ENCODE assay signal across 8 cellular contexts in the genomic region with DNA sequence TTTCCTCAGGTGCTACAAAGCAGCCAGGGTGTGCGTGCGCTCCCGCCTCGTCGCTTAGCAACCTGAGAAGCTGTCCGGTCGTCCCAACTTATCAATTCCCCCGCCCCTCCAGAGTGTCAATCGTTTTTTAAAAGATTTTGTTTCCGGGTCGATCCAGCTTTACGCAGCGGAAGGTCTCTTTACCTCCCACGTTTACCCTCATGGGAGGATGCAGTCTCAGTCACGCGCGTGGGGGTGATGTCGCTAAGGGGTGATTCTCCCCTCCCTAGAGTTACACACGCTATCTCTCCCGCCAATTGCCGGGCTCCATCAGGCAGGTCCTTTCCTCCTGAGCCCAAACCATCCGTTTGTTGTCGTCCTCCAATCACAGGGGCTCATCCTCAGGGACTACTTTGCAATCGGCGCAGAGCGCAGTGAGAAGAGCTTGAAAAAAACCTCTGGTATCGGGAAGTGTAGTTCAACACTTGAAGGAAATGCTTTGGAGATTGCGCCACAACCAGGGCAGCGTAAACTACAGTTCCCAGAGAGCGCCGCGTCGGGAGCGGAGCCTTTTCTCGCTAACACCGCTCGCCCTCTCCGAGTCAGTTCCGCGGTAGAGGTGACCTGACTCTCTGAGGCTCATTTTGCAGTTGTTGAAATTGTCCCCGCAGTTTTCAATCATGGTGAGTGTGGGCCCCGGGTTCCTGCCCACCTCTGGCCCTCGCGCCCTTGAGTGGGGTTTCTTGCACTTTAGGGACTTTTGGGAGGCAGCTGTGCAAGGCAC. TPM values are rescaled to one million over a fixed set of nuclear protein-coding genes. Genes with fewer than 3 reads are reported as not detected.
DNase-seq lines count a peak whose midpoint lies in the region; ATAC-seq, FAIRE-seq and TF ChIP-seq lines count a peak whose summit lies in the region.

Gene MDH1 (plus strand): TSS at position 579 of the 763 bp plus-strand sequence. CDS start 81 bp downstream, at position 660.
A gene with protein sequence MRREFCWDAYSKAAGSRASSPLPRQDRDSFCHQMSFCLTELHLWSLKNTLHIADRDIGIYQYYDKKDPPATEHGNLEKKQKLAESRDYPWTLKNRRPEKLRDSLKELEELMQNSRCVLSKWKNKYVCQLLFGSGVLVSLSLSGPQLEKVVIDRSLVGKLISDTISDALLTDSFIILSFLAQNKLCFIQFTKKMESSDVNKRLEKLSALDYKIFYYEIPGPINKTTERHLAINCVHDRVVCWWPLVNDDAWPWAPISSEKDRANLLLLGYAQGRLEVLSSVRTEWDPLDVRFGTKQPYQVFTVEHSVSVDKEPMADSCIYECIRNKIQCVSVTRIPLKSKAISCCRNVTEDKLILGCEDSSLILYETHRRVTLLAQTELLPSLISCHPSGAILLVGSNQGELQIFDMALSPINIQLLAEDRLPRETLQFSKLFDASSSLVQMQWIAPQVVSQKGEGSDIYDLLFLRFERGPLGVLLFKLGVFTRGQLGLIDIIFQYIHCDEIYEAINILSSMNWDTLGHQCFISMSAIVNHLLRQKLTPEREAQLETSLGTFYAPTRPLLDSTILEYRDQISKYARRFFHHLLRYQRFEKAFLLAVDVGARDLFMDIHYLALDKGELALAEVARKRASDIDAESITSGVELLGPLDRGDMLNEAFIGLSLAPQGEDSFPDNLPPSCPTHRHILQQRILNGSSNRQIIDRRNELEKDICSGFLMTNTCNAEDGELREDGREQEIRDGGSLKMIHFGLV (minus strand): TSS at position 93 of the 763 bp plus-strand sequence. CDS start 206 bp downstream, outside the sequence.

- H3K4me1 Mint-ChIP-seq in mesothelial cell of epicardium: peaks cover 40% of the 10 kb centered on the region

- H3K9ac ChIP-seq in OCI-LY1 (ENCODE audit: low read length): peak within 1 kb of the TSS; percentile 94
- peak within 1 kb of the TSS; percentile 66 for H3K9ac ChIP-seq in endothelial cell of umbilical vein (replicated peaks; ENCODE audit: extremely low read depth, insufficient read depth, low read length)

- intact Hi-C loops in endothelial cell of umbilical vein (cut with micrococcal nuclease): loop anchor here (2.0 to 5.0 kb wide), 3 partner anchors 252 to 801 kb away; partner anchors contain the start of gene UGP2

- H3K4me2 ChIP-seq in OCI-LY1 (ENCODE audit: low read length): peak within 1 kb of the TSS; percentile 82
- peak within 1 kb of the TSS; percentile 96 for H3K4me2 ChIP-seq in endothelial cell of umbilical vein (ENCODE audit: insufficient read depth, low read length)

- H3K4me3 ChIP-seq in OCI-LY1 (ENCODE audit: low read depth, low read length, poor library complexity, severe bottlenecking) (peak within 1 kb of the TSS; percentile 92), endothelial cell of umbilical vein (replicated peaks in 1 of 3; ENCODE audit: insufficient read depth in 1 of 3, low read depth in 1 of 3, low read length in 3 of 3) (peak within 1 kb of the TSS; percentile 62 to 89 (median 85))

- TF ChIP-seq POLR2A in endothelial cell of umbilical vein (IDR thresholded peaks at IDR 0.05; ENCODE audit: low read depth, low read length): peak; percentile 84

- DNase-seq in DMS 273 (lab: John Stamatoyannopoulos, UW; ENCODE audit: unreplicated experiment): peak; percentile 99
- DNase-seq in HuH-7 (ENCODE audit: low spot score): peak; percentile 78
- DNase-seq in activated T-cell treated with anti-CD3 and anti-CD28 coated beads for 1 hour (ENCODE audit: low read depth): peak; percentile 83
- peak; percentile 99 for DNase-seq in endothelial cell of umbilical vein (ENCODE audit: low read depth, low spot score)
- peak; percentile 77 to 88 for DNase-seq in mesothelial cell of epicardium (ENCODE audit: low spot score in 2 of 2, unreplicated experiment in 2 of 2)
- peak; percentile 82 to 94 for DNase-seq in stimulated activated CD8-positive, alpha-beta memory T cell treated with anti-CD3 and anti-CD28 coated beads, Interleukin-15, amount 100 ng/mL, for 4 hours (ENCODE audit: low read depth in 2 of 2)

- H3K9me2 ChIP-seq in OCI-LY1 (ENCODE audit: low read depth, low read length): no peaks in the 10 kb centered on the region

- dilution Hi-C loops in endothelial cell of umbilical vein (cut with MboI; ENCODE audit: extremely low pct_ligation_motif_present, low sequenced_read_pairs): no loop called here

- H3K9me3 Mint-ChIP-seq in mesothelial cell of epicardium: no peaks in the 10 kb centered on the region

- peak within 1 kb of the TSS; percentile 95 for H3K4me3 Mint-ChIP-seq in mesothelial cell of epicardium

- peaks cover 17% of the 10 kb centered on the region for H3F3A ChIP-seq in OCI-LY1 (ENCODE audit: insufficient read depth, low read length)

- peak within 1 kb of the TSS; percentile 3; the same call in 1 of the 2 replicates for H2AFZ ChIP-seq in OCI-LY1 (ENCODE audit: low read length)
- peak within 1 kb of the TSS; percentile 90 for H2AFZ ChIP-seq in endothelial cell of umbilical vein (ENCODE audit: low read depth, low read length)

- H3K27me3 Mint-ChIP-seq in mesothelial cell of epicardium (ENCODE audit: low read depth): no peaks in the 10 kb centered on the region

- FAIRE-seq in endothelial cell of umbilical vein (lab: Jason Lieb, UNC): peak; percentile 94

- POLR2A ChIA-PET in endothelial cell of umbilical vein (lab: Charles Lee): interaction anchor here (0.6 to 1.2 kb wide), 3 partner anchors 12 to 303 kb away, joined by 3 to 6 read pairs (median 3); partner anchors contain the start of gene UGP2

- H3K27me3 ChIP-seq in OCI-LY1 (ENCODE audit: insufficient read depth, low read length) (no peaks in the 10 kb centered on the region), endothelial cell of umbilical vein (ENCODE audit: control insufficient read depth in 2 of 2, insufficient read depth in 2 of 2, low read length in 2 of 2) (no peaks in the 10 kb centered on the region)

- H3K36me3 Mint-ChIP-seq in mesothelial cell of epicardium: no peaks in the 10 kb centered on the region

- CTCF ChIA-PET in endothelial cell of umbilical vein (lab: Charles Lee): interaction anchor here (0.7 to 2.2 kb wide), 6 partner anchors 10 to 272 kb away, joined by 3 to 12 read pairs (median 4); no protein-coding TSS in a partner anchor

- no peaks in the 10 kb centered on the region; the same call in 1 of the 2 replicates for H4K20me1 ChIP-seq in OCI-LY1 (ENCODE audit: insufficient read depth, low read length)
- no peaks in the 10 kb centered on the region for H4K20me1 ChIP-seq in endothelial cell of umbilical vein (replicated peaks; ENCODE audit: control insufficient read depth, extremely low read depth, insufficient read depth, low read length)

- no TSS peak for BruUV-seq in endothelial cell of umbilical vein (replicated peaks; lab: Mats Ljungman, UMichigan)

- peaks cover 15% of the 10 kb centered on the region; the same call in 1 of the 2 replicates for H3K36me3 ChIP-seq in OCI-LY1 (ENCODE audit: insufficient read depth, low read length)
- H3K36me3 ChIP-seq in endothelial cell of umbilical vein (ENCODE audit: control insufficient read depth in 2 of 2, extremely low read depth in 1 of 2, insufficient read depth in 2 of 2, low read length in 2 of 2): peaks cover 0 to 2% of the 10 kb centered on the region in 2 experiments

- H3K9me3 ChIP-seq in OCI-LY1 (ENCODE audit: low read length) (no peaks in the 10 kb centered on the region), endothelial cell of umbilical vein (replicated peaks; ENCODE audit: control insufficient read depth, insufficient read depth, low read length) (no peaks in the 10 kb centered on the region)

- ATAC-seq in GM21526 (IDR thresholded peaks at IDR 0.05; ENCODE audit: low FRiP score, unreplicated experiment): peak; percentile 81

- H3K4me1 ChIP-seq in OCI-LY1 (ENCODE audit: insufficient read depth, low read length, severe bottlenecking): peaks cover 48% of the 10 kb centered on the region
- H3K4me1 ChIP-seq in endothelial cell of umbilical vein (ENCODE audit: control insufficient read depth, extremely low read depth, insufficient read depth, low read length): peaks cover 18% of the 10 kb centered on the region

- TF ChIP-seq CTCF in OCI-LY1 (IDR thresholded peaks at IDR 0.05; ENCODE audit: low read length): no peak
- no peak for TF ChIP-seq CTCF in endothelial cell of umbilical vein (IDR thresholded peaks at IDR 0.05; ENCODE audit: extremely low read depth in 1 of 2, insufficient read depth in 1 of 2, low read depth in 1 of 2, low read length in 2 of 2)
- TF ChIP-seq CTCF in mesothelial cell of epicardium (IDR thresholded peaks at IDR 0.05; ENCODE audit: unreplicated experiment): no peak

- H3K27ac ChIP-seq in OCI-LY1 (ENCODE audit: low read depth, low read length, poor library complexity, severe bottlenecking) (peak within 1 kb of the TSS; percentile 88), endothelial cell of umbilical vein (ENCODE audit: insufficient read depth, low read depth, low read length) (peak within 1 kb of the TSS; percentile 67)

- H3K79me2 ChIP-seq in OCI-LY1 (ENCODE audit: insufficient read depth, low read length) (peaks cover 66% of the 10 kb centered on the region), endothelial cell of umbilical vein (ENCODE audit: control insufficient read depth, insufficient read depth, low read length) (peaks cover 34% of the 10 kb centered on the region)

- no peaks in the 10 kb centered on the region for H3K9me1 ChIP-seq in endothelial cell of umbilical vein (replicated peaks; ENCODE audit: control insufficient read depth, extremely low read depth, insufficient read depth, low read length)

- H3K27ac Mint-ChIP-seq in mesothelial cell of epicardium: peak within 1 kb of the TSS; percentile 97

RNA-seq across cellular contexts. Expression of gene MDH1, which starts in this region (rescaled TPM):
- total RNA-seq in endothelial cell of umbilical vein (98.8 and 107 TPM in 2 replicates), mesothelial cell of epicardium (134 to 140 TPM (median 136 TPM) in 3 replicates)
- 81.0 and 121 TPM in 2 replicates for polyA plus RNA-seq in endothelial cell of umbilical vein
- polyA plus RNA-seq in endothelial cell of umbilical vein (2011; cell fraction: cytosol; rRNA removed): 152 and 154 TPM in 2 replicates
- polyA plus RNA-seq in endothelial cell of umbilical vein (2011; cell fraction: nucleus; rRNA removed): 87.6 and 102 TPM in 2 replicates
- 118 and 161 TPM in 2 replicates for polyA plus RNA-seq in endothelial cell of umbilical vein (2012)
- 82.1 and 85.7 TPM in 2 replicates for polyA minus RNA-seq in endothelial cell of umbilical vein
- 66.7 TPM for polyA minus RNA-seq in endothelial cell of umbilical vein (2011; cell fraction: cytosol; rRNA and poly(A)+ RNA removed)
- polyA minus RNA-seq in endothelial cell of umbilical vein (2011; cell fraction: nucleus; rRNA and poly(A)+ RNA removed): 31.7 and 63.5 TPM in 2 replicates

RNA-seq across cellular contexts. Expression of the second gene that starts in this region (rescaled TPM):
- total RNA-seq in endothelial cell of umbilical vein (6.9 and 8.8 TPM in 2 replicates), mesothelial cell of epicardium (27.7 to 30.7 TPM (median 30.1 TPM) in 3 replicates)
- polyA plus RNA-seq in endothelial cell of umbilical vein: 2.1 and 4.0 TPM in 2 replicates
- polyA plus RNA-seq in endothelial cell of umbilical vein (2011; cell fraction: cytosol; rRNA removed): 2.7 TPM in 2 replicates
- 9.4 and 9.7 TPM in 2 replicates for polyA plus RNA-seq in endothelial cell of umbilical vein (2011; cell fraction: nucleus; rRNA removed)
- 2.8 and 3.7 TPM in 2 replicates for polyA plus RNA-seq in endothelial cell of umbilical vein (2012)
- polyA minus RNA-seq in endothelial cell of umbilical vein: 16.0 and 16.3 TPM in 2 replicates
- polyA minus RNA-seq in endothelial cell of umbilical vein (2011; cell fraction: cytosol; rRNA and poly(A)+ RNA removed): 9.4 TPM
- 55.8 and 67.5 TPM in 2 replicates for polyA minus RNA-seq in endothelial cell of umbilical vein (2011; cell fraction: nucleus; rRNA and poly(A)+ RNA removed)

Comparison
In these comparisons a context has a peak if more than half of its experiments do, and no peak if none do; other contexts are left out.
1. Peak in every context shown above with its lines: DNase-seq, ATAC-seq, H3K4me3 ChIP-seq and H3K27ac ChIP-seq.